8 cellular contexts compared by ENCODE assay signal in the genomic region with DNA sequence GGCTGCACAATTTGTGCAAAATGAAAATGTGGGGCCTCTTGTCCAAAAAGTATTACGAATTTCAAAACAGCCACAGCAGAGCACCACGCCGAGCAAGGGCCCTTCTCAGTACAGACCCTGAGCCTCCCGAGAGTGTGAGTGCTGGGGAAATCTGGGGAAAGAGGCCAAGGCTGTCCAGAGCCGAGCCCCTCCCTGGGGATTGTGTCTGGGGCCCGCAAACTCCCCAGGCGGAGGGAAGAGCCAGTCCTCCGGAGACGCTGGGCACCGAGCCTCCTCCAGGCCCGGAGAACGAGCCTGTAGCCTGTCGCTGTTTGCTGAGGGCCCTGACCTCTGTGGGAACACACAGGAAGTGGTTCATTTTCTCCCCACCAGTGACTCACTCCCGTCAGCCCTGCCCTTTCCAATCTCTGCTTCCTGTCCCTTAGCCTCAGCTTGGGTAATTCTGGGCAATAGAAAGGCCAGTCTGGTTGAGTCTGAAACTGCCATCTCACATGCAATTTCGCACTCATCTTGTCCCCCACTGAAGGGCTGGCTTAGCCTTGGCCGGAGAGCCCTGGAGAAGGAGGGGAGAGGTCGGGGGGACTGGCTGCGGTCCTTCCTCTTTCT. TPM values are rescaled to one million over a fixed set of nuclear protein-coding genes. Genes with fewer than 3 reads are reported as not detected.
DNase-seq lines count a peak whose midpoint lies in the region; ATAC-seq lines count a peak whose summit lies in the region.

No MANE protein-coding gene starts in this region.

- H3K27me3 Mint-ChIP-seq in immature natural killer cell (ENCODE audit: low read depth in 3 of 3): peaks cover 8 to 22% (median 12%) of the 10 kb centered on the region in 3 donors

- H3K9me3 Mint-ChIP-seq in immature natural killer cell: no peaks in the 10 kb centered on the region

- peak overlapping the region; percentile 74 to 93 (median 88) for H3K27ac Mint-ChIP-seq in immature natural killer cell

- no peaks in the 10 kb centered on the region for H3K36me3 Mint-ChIP-seq in immature natural killer cell

- ATAC-seq in GM19438 (IDR thresholded peaks at IDR 0.05; ENCODE audit: low read depth, unreplicated experiment) (peak; percentile 96), HG03521 (IDR thresholded peaks at IDR 0.05; ENCODE audit: unreplicated experiment) (peak; percentile 93)

- H3K4me1 Mint-ChIP-seq in immature natural killer cell: peaks cover 24 to 32% of the 10 kb centered on the region in 2 donors

- peak overlapping the region; percentile 68 to 79 (median 72) for H3K4me3 Mint-ChIP-seq in immature natural killer cell

- DNase-seq in CMK (ENCODE audit: low read depth) (peak; percentile 12), T-helper 1 cell (peak in 4 of 5 donors; percentile 35 to 93 (median 42)), amniotic stem cell (lab: John Stamatoyannopoulos, UW) (peak; percentile 68), immature natural killer cell (peak; percentile 85 to 86 (median 86)), NCI-H2107 (lab: John Stamatoyannopoulos, UW) (no peak)
- peak; percentile 55 for DNase-seq in stimulated activated CD4-positive, alpha-beta T cell treated with anti-CD3 and anti-CD28 coated beads, Interleukin-12 subunit alpha, Interleukin-12 subunit beta, amount 100 ng/mL, for 4 hours

RNA-seq across cellular contexts. Expression of a gene that starts 19.5 kb away (rescaled TPM):
- polyA plus RNA-seq in immature natural killer cell: 1 to 10 TPM; 4.7 to 6.1 (median 4.8) TPM
